10 cellular contexts compared by ENCODE assay signal in genomic region chr12:56165369-56165768, GRCh38. TPM values are rescaled to one million over a fixed set of nuclear protein-coding genes. Genes with fewer than 3 reads are reported as not detected.
DNase-seq lines count a peak whose midpoint lies in the region; ATAC-seq and TF ChIP-seq lines count a peak whose summit lies in the region.
"Had no signal": no experiment of that assay in that cellular context is flagged by ENCODE, and none has a peak within 500 bp of the region (broad histone marks: within the 10 kb centered on the region; RNA-seq: fewer than 3 reads in every experiment).

No MANE protein-coding gene starts in this region.

- no peak overlapping the region for H3K27ac ChIP-seq in brain microvascular endothelial cell

- CTCF ChIA-PET in WTC11 (lab: Charles Lee) = interaction anchor here (1.3 kb wide), 1 partner anchor 24 kb away, joined by 8 read pairs; the partner anchor contains the start of gene SMARCC2

- H3K4me3 Mint-ChIP-seq in WTC11 (no peak overlapping the region), nephron progenitor cell (no peak overlapping the region)

- no peak overlapping the region for H3K4me3 ChIP-seq in brain microvascular endothelial cell (ENCODE audit: low read depth, low read length)

- TF ChIP-seq POLR2A in GM18526 (IDR thresholded peaks at IDR 0.05; ENCODE audit: extremely low read depth, insufficient read length) = peak; percentile 13

- TF ChIP-seq CTCF in WTC11 (IDR thresholded peaks at IDR 0.05) = no peak
- TF ChIP-seq CTCF in nephron progenitor cell (IDR thresholded peaks at IDR 0.05) = no peak
- no peak for TF ChIP-seq CTCF in brain microvascular endothelial cell (IDR thresholded peaks at IDR 0.05; ENCODE audit: low read depth, low read length, missing control alignments)

- H3K9me3 Mint-ChIP-seq in WTC11 (no peaks in the 10 kb centered on the region), nephron progenitor cell (no peaks in the 10 kb centered on the region)

- in situ Hi-C loops in brain microvascular endothelial cell (cut with HindIII; ENCODE audit: low pct_ligation_motif_present, low sequenced_read_pairs) = no loop called here

- no peaks in the 10 kb centered on the region for H3K27me3 ChIP-seq in brain microvascular endothelial cell (replicated peaks)

- H3K27me3 Mint-ChIP-seq in WTC11 (ENCODE audit: low read depth) (no peaks in the 10 kb centered on the region), nephron progenitor cell (ENCODE audit: low read depth, poor library complexity) (peaks cover 3% of the 10 kb centered on the region)

- H3K4me1 Mint-ChIP-seq in WTC11 = peaks cover 27% of the 10 kb centered on the region
- H3K4me1 Mint-ChIP-seq in nephron progenitor cell = peaks cover 30% of the 10 kb centered on the region

- POLR2A ChIA-PET in WTC11 (lab: Charles Lee) = interaction anchor here (1.0 to 1.6 kb wide), 6 partner anchors 11 to 39 kb away, joined by 3 to 11 read pairs (median 4); partner anchors contain the start of genes ESYT1 and SMARCC2

- DNase-seq in WTC11 (ENCODE audit: low spot score) (no peak), nephron progenitor cell (no peak), NK-92 (lab: John Stamatoyannopoulos, UW; ENCODE audit: unreplicated experiment) (no peak), brain microvascular endothelial cell (no peak)
- DNase-seq: activated naive CD4-positive, alpha-beta T cell treated with Interleukin-2 at 50 U/mL for 16 hours; Caco-2; Karpas-422; NCI-H2081 treated with DMSO at 0.1 percent for 48 hours had no signal

- peaks cover 81% of the 10 kb centered on the region for H3K36me3 Mint-ChIP-seq in WTC11
- H3K36me3 Mint-ChIP-seq in nephron progenitor cell (ENCODE audit: low read depth) = peaks cover 75% of the 10 kb centered on the region

- H3K27ac Mint-ChIP-seq in WTC11 (no peak overlapping the region), nephron progenitor cell (peak overlapping the region; percentile 77)

- ATAC-seq in WTC11 = no peak
- ATAC-seq in GM21381 (IDR thresholded peaks at IDR 0.05; ENCODE audit: unreplicated experiment) = no peak

- peaks cover 74% of the 10 kb centered on the region for H3K36me3 ChIP-seq in brain microvascular endothelial cell (replicated peaks)

TF ChIP-seq in WTC11, 78 proteins besides CTCF, POLR2A, EP300 and RAD21:
- TF ChIP-seq SMAD3 (CRISPR knock-in tag; IDR thresholded peaks at IDR 0.05; ENCODE audit: borderline replicate concordance) = no peak
- TF ChIP-seq AR (CRISPR knock-in tag; IDR thresholded peaks at IDR 0.05) = peak; percentile 83; the same call in 1 of the 2 replicates

RNA-seq across cellular contexts. Expression of gene MYL6, which starts 7.2 kb away (rescaled TPM):
- total RNA-seq in WTC11 (2021) = 835 to 932 TPM (median 844 TPM) in 3 replicates

RNA-seq across cellular contexts. Expression of gene MYL6B, which starts 13.0 kb away (rescaled TPM):
- total RNA-seq in WTC11 (2021) = 171 to 180 TPM (median 173 TPM) in 3 replicates

RNA-seq across cellular contexts. Expression of gene SMARCC2, which starts 23.9 kb away (rescaled TPM):
- total RNA-seq in WTC11 (2021) = 72.8 to 77.9 TPM (median 76.8 TPM) in 3 replicates

RNA-seq across cellular contexts. Expression of gene ESYT1, which starts 37.3 kb away (rescaled TPM):
- total RNA-seq in WTC11 (2021) = 77.7 to 80.8 TPM (median 80.1 TPM) in 3 replicates

RNA-seq across cellular contexts. Expression of gene ZC3H10, which starts 47.3 kb away (rescaled TPM):
- total RNA-seq in WTC11 (2021) = 11.3 to 13.6 TPM (median 13.1 TPM) in 3 replicates
